ENCODE assay signal across 21 cellular contexts in the genomic region with DNA sequence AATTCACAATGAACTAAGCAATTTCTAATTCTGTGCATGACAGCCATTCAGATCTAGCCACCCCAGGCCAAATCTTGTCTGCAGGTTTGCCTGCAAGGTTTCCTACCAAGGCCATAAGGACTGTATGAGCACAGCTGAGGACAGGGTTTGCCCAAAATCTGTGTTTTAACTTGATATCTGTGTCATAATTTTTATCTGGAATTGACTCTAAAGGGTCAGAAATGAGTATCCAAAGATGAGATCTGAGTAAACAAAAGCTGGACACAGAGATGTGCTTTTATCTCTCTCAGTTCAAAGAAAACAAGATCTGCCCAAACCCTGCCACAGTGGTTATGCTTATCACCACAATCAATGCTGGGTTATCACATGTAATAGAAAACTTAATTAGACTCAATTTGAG.
DNase-seq lines count a peak whose midpoint lies in the region; ATAC-seq and TF ChIP-seq lines count a peak whose summit lies in the region.
"Had no signal": no experiment of that assay in that cellular context is flagged by ENCODE, and none has a peak within 500 bp of the region (broad histone marks: within the 10 kb centered on the region; RNA-seq: fewer than 3 reads in every experiment).

No MANE protein-coding gene starts in this region.

- no peak overlapping the region for H3K4me3 Mint-ChIP-seq in chondrocyte (ENCODE audit: unreplicated experiment)
- H3K4me3 Mint-ChIP-seq in CD4-positive, alpha-beta T cell = no peak overlapping the region
- H3K4me3 Mint-ChIP-seq: CD8-positive, alpha-beta T cell; GM23338; H9 had no signal

- peak overlapping the region; percentile 5; the same call in 1 of the 2 replicates for H3K27ac ChIP-seq in SJCRH30
- no peak overlapping the region for H3K27ac ChIP-seq in CD4-positive, alpha-beta T cell (ENCODE audit: low read depth, low read length)
- H3K27ac ChIP-seq: A549 had no signal

- POLR2A ChIA-PET in CD4-positive, alpha-beta T cell (lab: Charles Lee) = no interaction called here

- H3K36me3 ChIP-seq in SJCRH30 = no peaks in the 10 kb centered on the region
- H3K36me3 ChIP-seq: BE2C had no signal

- peak overlapping the region; percentile 18 for H3K27ac Mint-ChIP-seq in chondrocyte (ENCODE audit: unreplicated experiment)
- no peak overlapping the region for H3K27ac Mint-ChIP-seq in CD4-positive, alpha-beta T cell
- H3K27ac Mint-ChIP-seq: CD8-positive, alpha-beta T cell; GM23338; H9 had no signal

- intact Hi-C loops in CD4-positive, alpha-beta T cell (cut with DNase I, micrococcal nuclease) = no loop called here

- peak; percentile 41 for ATAC-seq in HG02884 (IDR thresholded peaks at IDR 0.05; ENCODE audit: unreplicated experiment)
- ATAC-seq in CD4-positive, alpha-beta T cell (ENCODE audit: poor library complexity) = no peak
- ATAC-seq: A549; CD8-positive, alpha-beta T cell; GM23338; HCT116 had no signal

- H3K9me3 Mint-ChIP-seq in chondrocyte (ENCODE audit: low read depth) = peaks cover 28% of the 10 kb centered on the region
- H3K9me3 Mint-ChIP-seq in CD4-positive, alpha-beta T cell = peaks cover 1% of the 10 kb centered on the region

- TF ChIP-seq CTCF in GM12865 (IDR thresholded peaks at IDR 0.05; ENCODE audit: insufficient read depth, low read depth, low read length, missing control alignments) = no peak
- no peak for TF ChIP-seq CTCF in chondrocyte (IDR thresholded peaks at IDR 0.05)
- TF ChIP-seq CTCF in CD4-positive, alpha-beta T cell (IDR thresholded peaks at IDR 0.05) = no peak

- peaks cover 68% of the 10 kb centered on the region for H3K4me1 Mint-ChIP-seq in chondrocyte (ENCODE audit: low read depth)
- H3K4me1 Mint-ChIP-seq in CD4-positive, alpha-beta T cell (ENCODE audit: low read depth) = no peaks in the 10 kb centered on the region

- peaks cover 28% of the 10 kb centered on the region for H3K4me1 ChIP-seq in SJCRH30
- H3K4me1 ChIP-seq: A549, BE2C, Caco-2 had no signal

- H3K36me3 Mint-ChIP-seq in chondrocyte (ENCODE audit: low read depth) = peaks cover 23% of the 10 kb centered on the region
- H3K36me3 Mint-ChIP-seq in CD4-positive, alpha-beta T cell (ENCODE audit: low read depth) = no peaks in the 10 kb centered on the region
- H3K36me3 Mint-ChIP-seq: CD8-positive, alpha-beta T cell had no signal

- H3K9me3 ChIP-seq in SJCRH30 (replicated peaks) = no peaks in the 10 kb centered on the region; the same call in 1 of the 2 replicates
- no peaks in the 10 kb centered on the region for H3K9me3 ChIP-seq in CD4-positive, alpha-beta T cell (ENCODE audit: control insufficient read depth, low read length)
- H3K9me3 ChIP-seq: A549, BE2C had no signal

- CTCF ChIA-PET in CD4-positive, alpha-beta T cell (lab: Charles Lee) = no interaction called here

- no peaks in the 10 kb centered on the region for H3K27me3 Mint-ChIP-seq in chondrocyte (ENCODE audit: low read depth)
- no peaks in the 10 kb centered on the region for H3K27me3 Mint-ChIP-seq in CD4-positive, alpha-beta T cell

- H3K27me3 ChIP-seq in SJCRH30 = no peaks in the 10 kb centered on the region
- H3K27me3 ChIP-seq in CD4-positive, alpha-beta T cell (ENCODE audit: control insufficient read depth, insufficient read depth, low read length) = no peaks in the 10 kb centered on the region
- H3K27me3 ChIP-seq: BE2C had no signal

- peak; percentile 23 for DNase-seq in GM12865 (ENCODE audit: low read depth)
- DNase-seq in SJCRH30 = peak in 1 of 2 experiments; percentile 43
- no peak for DNase-seq in chondrocyte (ENCODE audit: low spot score)
- DNase-seq in CD4-positive, alpha-beta T cell = no peak
- no peak for DNase-seq in NCI-H146 (lab: John Stamatoyannopoulos, UW)
- DNase-seq in activated CD4-positive, alpha-beta T cell treated with anti-CD3 and anti-CD28 coated beads, Interleukin-2, amount 50 U/mL, for 1 hour = no peak
- DNase-seq in activated naive CD4-positive, alpha-beta T cell treated with Interleukin-2 at 50 U/mL for 16 hours = no peak
- DNase-seq: 8988T; ACHN; AML-193; BE2C; C1 segment of cervical spinal cord; Caco-2; CD8-positive, alpha-beta T cell; DMS153; DND-41; H9 had no signal

- H3K4me3 ChIP-seq in GM12865 (ENCODE audit: low read depth, low read length) (no peak overlapping the region), SJCRH30 (no peak overlapping the region)
- H3K4me3 ChIP-seq: A549, GM23338 had no signal
